ENCODE assay signal across 1 cellular context in the genomic region with DNA sequence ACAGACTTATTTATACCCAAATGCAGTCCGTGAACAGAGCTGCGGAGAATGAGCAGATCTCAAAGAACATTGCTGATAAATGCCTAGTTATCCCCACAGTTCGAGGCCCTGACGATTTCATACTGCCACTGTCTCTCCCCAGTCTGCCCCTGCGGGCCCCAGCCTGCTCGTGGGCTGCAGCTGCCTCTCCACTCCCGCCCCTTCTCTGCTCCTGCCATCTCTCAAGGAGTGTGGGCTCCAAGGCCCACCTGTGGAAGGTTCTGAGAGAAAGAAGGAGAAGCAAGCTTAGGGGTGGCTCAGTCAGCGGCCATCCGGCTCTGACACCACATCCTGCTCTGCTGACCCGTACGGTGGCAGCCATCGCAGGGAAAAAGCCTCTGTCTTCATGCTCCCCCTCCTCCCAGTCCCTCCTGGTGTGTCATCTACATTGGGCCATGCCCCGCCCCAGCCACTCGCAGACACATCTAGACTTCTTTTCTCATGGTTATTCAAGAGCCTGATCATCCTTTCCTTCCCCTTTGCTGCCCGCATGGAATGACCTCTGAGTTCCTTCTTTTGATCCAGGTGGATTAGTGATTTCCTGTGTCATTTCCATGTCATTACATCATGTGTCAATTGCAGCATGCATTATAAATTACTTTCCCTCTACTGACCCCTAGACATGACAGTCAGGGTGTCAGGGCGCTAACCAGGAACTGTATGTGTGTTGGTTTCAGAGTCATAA.
TF ChIP-seq lines count a peak whose summit lies in the region.

No MANE protein-coding gene starts in this region.

TF ChIP-seq in WTC11, 78 proteins besides CTCF, POLR2A, EP300 and RAD21 (continued from another document):
- no peak for TF ChIP-seq JUN (CRISPR knock-in tag; IDR thresholded peaks at IDR 0.05)
- no peak for TF ChIP-seq SP1 (CRISPR knock-in tag; conservative IDR thresholded peaks at IDR 0.05)
- TF ChIP-seq, protein P1, sequence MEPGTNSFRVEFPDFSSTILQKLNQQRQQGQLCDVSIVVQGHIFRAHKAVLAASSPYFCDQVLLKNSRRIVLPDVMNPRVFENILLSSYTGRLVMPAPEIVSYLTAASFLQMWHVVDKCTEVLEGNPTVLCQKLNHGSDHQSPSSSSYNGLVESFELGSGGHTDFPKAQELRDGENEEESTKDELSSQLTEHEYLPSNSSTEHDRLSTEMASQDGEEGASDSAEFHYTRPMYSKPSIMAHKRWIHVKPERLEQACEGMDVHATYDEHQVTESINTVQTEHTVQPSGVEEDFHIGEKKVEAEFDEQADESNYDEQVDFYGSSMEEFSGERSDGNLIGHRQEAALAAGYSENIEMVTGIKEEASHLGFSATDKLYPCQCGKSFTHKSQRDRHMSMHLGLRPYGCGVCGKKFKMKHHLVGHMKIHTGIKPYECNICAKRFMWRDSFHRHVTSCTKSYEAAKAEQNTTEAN (CRISPR knock-in tag; IDR thresholded peaks at IDR 0.05) = no peak
- TF ChIP-seq, protein P2, sequence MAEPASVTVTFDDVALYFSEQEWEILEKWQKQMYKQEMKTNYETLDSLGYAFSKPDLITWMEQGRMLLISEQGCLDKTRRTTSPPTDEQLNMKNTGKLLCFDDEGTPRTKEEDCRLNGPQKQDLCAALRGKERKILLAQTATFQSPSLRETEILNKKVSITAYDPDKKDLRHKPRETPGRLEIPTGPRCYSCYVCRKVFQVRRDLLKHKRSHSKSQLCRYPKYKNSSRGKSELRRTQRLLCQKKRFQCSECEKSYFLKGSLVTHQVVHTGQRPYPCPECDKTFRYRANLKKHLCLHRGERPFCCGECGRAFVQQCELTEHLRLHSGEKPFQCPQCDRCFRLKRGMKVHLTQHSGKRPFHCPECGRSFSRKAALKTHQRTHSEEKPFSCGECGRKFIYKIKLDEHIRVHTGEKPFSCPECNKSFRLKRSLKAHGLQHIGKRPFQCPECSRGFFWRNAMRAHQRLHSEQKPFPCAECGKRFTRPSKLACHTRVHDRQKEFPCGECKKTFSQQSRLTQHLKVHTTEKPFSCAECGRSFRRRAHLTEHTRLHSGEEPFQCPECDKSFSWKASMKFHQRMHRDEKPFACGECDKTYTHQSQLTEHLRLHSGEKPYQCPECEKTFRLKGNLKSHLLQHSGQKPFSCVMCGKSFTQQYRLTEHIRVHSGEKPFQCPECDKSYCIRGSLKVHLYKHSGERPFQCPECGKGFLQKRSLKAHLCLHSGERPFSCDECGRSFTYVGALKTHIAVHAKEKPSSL (CRISPR knock-in tag; conservative IDR thresholded peaks at IDR 0.05) = no peak
- TF ChIP-seq, protein P3, sequence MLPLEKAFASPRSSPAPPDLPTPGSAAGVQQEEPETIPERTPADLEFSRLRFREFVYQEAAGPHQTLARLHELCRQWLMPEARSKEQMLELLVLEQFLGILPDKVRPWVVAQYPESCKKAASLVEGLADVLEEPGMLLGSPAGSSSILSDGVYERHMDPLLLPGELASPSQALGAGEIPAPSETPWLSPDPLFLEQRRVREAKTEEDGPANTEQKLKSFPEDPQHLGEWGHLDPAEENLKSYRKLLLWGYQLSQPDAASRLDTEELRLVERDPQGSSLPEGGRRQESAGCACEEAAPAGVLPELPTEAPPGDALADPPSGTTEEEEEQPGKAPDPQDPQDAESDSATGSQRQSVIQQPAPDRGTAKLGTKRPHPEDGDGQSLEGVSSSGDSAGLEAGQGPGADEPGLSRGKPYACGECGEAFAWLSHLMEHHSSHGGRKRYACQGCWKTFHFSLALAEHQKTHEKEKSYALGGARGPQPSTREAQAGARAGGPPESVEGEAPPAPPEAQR (CRISPR knock-in tag; IDR thresholded peaks at IDR 0.05) = no peak
- TF ChIP-seq CREM (CRISPR knock-in tag; IDR thresholded peaks at IDR 0.05) = no peak
